Comparison of ENCODE assay signal across 26 cellular contexts in the genomic region with DNA sequence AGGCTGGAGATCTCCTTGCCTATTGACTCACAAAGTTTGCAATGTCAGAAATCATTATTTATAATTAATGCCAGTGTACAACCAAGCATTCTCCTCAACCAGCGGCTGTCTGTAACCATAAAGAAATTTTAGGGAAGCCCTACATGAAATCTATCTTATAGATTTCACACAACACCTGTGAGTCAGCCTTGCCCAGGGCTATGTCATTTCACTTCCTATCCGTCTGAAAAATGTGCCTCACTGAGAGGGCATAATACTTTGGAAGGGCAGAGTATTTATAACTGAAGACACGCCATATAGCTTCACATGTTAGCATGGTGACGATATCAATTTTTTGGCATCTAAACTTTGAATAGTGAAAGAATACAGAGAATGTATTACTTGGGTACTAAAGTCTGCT.
"Had no signal": no experiment of that assay in that cellular context is flagged by ENCODE, and none has a peak within 500 bp of the region (broad histone marks: within the 10 kb centered on the region; RNA-seq: fewer than 3 reads in every experiment).

No MANE protein-coding gene starts in this region.

- H3K9me3 ChIP-seq: ascending aorta, SJCRH30 had no signal

- H3K4me1 ChIP-seq: ascending aorta, SJCRH30 had no signal

- H3K27me3 Mint-ChIP-seq: activated CD4-positive, alpha-beta T cell treated with anti-CD3 and anti-CD28 coated beads, Interleukin-2, amount 10 ng/mL, durations not matched to agents 24 days and 14 days; activated CD8-positive, alpha-beta T cell treated with anti-CD3 and anti-CD28 coated beads for 36 hours; activated naive CD4-positive, alpha-beta T cell treated with anti-CD3 and anti-CD28 coated beads, Interleukin-2, amount 50 U/mL, for 24 hours; activated naive CD8-positive, alpha-beta T cell treated with anti-CD3 and anti-CD28 coated beads, Interleukin-2, amount 10 ng/mL, durations not matched to agents 7 days and 5 days; activated T-cell treated with anti-CD3 and anti-CD28 coated beads, Interleukin-2, amount 50 U/mL, for 24 hours had no signal

- H3K9me3 Mint-ChIP-seq: activated CD4-positive, alpha-beta T cell treated with anti-CD3 and anti-CD28 coated beads, Interleukin-2, amount 10 ng/mL, durations not matched to agents 24 days and 14 days; activated CD8-positive, alpha-beta T cell treated with anti-CD3 and anti-CD28 coated beads for 36 hours; activated naive CD8-positive, alpha-beta T cell treated with anti-CD3 and anti-CD28 coated beads, Interleukin-2, amount 10 ng/mL, durations not matched to agents 7 days and 5 days; activated T-cell treated with anti-CD3 and anti-CD28 coated beads, Interleukin-2, amount 50 U/mL, for 24 hours had no signal

- H3K4me3 ChIP-seq: ascending aorta, K562, SJCRH30, SK-N-MC had no signal

- H3K4me3 Mint-ChIP-seq: activated CD4-positive, alpha-beta T cell treated with anti-CD3 and anti-CD28 coated beads, Interleukin-2, amount 10 ng/mL, durations not matched to agents 24 days and 14 days; activated CD8-positive, alpha-beta T cell treated with anti-CD3 and anti-CD28 coated beads for 36 hours; activated naive CD4-positive, alpha-beta T cell treated with anti-CD3 and anti-CD28 coated beads, Interleukin-2, amount 50 U/mL, for 24 hours; activated naive CD8-positive, alpha-beta T cell treated with anti-CD3 and anti-CD28 coated beads, Interleukin-2, amount 10 ng/mL, durations not matched to agents 7 days and 5 days; activated T-cell treated with anti-CD3 and anti-CD28 coated beads, Interleukin-2, amount 50 U/mL, for 24 hours had no signal

- H3K36me3 Mint-ChIP-seq: activated naive CD4-positive, alpha-beta T cell treated with anti-CD3 and anti-CD28 coated beads, Interleukin-2, amount 50 U/mL, for 24 hours; activated naive CD8-positive, alpha-beta T cell treated with anti-CD3 and anti-CD28 coated beads, Interleukin-2, amount 10 ng/mL, durations not matched to agents 7 days and 5 days had no signal

- H3K27ac ChIP-seq: ascending aorta, SJCRH30, SK-N-MC had no signal

- H3K27ac Mint-ChIP-seq: activated CD4-positive, alpha-beta T cell treated with anti-CD3 and anti-CD28 coated beads, Interleukin-2, amount 10 ng/mL, durations not matched to agents 24 days and 14 days; activated CD8-positive, alpha-beta T cell treated with anti-CD3 and anti-CD28 coated beads for 36 hours; activated naive CD4-positive, alpha-beta T cell treated with anti-CD3 and anti-CD28 coated beads, Interleukin-2, amount 50 U/mL, for 24 hours; activated naive CD8-positive, alpha-beta T cell treated with anti-CD3 and anti-CD28 coated beads, Interleukin-2, amount 10 ng/mL, durations not matched to agents 7 days and 5 days; activated T-cell treated with anti-CD3 and anti-CD28 coated beads, Interleukin-2, amount 50 U/mL, for 24 hours; activated T-helper 2 cell treated with anti-CD3 and anti-CD28 coated beads, Interferon-gamma antibody, Interleukin-2, Interleukin-4, amounts not matched to agents 10 μg/mL and 5 μg/mL and 100 μg/mL, durations not matched to agents 14 hours and 24 hours and 36 hours had no signal

- DNase-seq: activated CD4-positive, alpha-beta T cell treated with anti-CD3 and anti-CD28 coated beads, Interleukin-2, amount 10 ng/mL, durations not matched to agents 24 days and 14 days; activated CD4-positive, alpha-beta T cell treated with anti-CD3 and anti-CD28 coated beads, Interleukin-2, amount 50 U/mL, for 4 hours; activated CD8-positive, alpha-beta T cell treated with anti-CD3 and anti-CD28 coated beads for 36 hours; activated gamma-delta T cell; activated naive CD4-positive, alpha-beta T cell treated with Interleukin-2 at 50 U/mL for 16 hours; activated naive CD8-positive, alpha-beta T cell treated with anti-CD3 and anti-CD28 coated beads, Interleukin-2, amount 10 ng/mL, durations not matched to agents 7 days and 5 days; activated T-cell treated with anti-CD3 and anti-CD28 coated beads, Interleukin-2, amount 50 U/mL, for 24 hours; amygdala; caudate nucleus; cerebellar nuclear complex; NCI-H1105; NCI-H1436; NCI-H1694; NCI-H1930; NCI-H446; NCI-H510A treated with DMSO at 0.1 percent for 48 hours; NCI-H526 treated with DMSO at 0.1 percent for 48 hours; NCI-H82; SHP77; SJCRH30; T1000 had no signal

- H3K4me1 Mint-ChIP-seq: activated CD4-positive, alpha-beta T cell treated with anti-CD3 and anti-CD28 coated beads, Interleukin-2, amount 10 ng/mL, durations not matched to agents 24 days and 14 days; activated naive CD4-positive, alpha-beta T cell treated with anti-CD3 and anti-CD28 coated beads, Interleukin-2, amount 50 U/mL, for 24 hours; activated naive CD8-positive, alpha-beta T cell treated with anti-CD3 and anti-CD28 coated beads, Interleukin-2, amount 10 ng/mL, durations not matched to agents 7 days and 5 days had no signal

- H3K27me3 ChIP-seq: ascending aorta, SJCRH30 had no signal

- ATAC-seq: activated CD8-positive, alpha-beta T cell treated with anti-CD3 and anti-CD28 coated beads for 36 hours; K562 had no signal

- H3K36me3 ChIP-seq: ascending aorta, SJCRH30 had no signal
